In genomic region chr3:23612296-23612891, GRCh38 we compare ENCODE assay signal across 9 cellular contexts.
A peak's percentile ranks its signal among the peaks of the same experiment; 100 is the strongest.
DNase-seq lines count a peak whose midpoint lies in the region; ATAC-seq and TF ChIP-seq lines count a peak whose summit lies in the region.
"Had no signal": no experiment of that assay in that cellular context is flagged by ENCODE, and none has a peak within 500 bp of the region (broad histone marks: within the 10 kb centered on the region; RNA-seq: fewer than 3 reads in every experiment).

No MANE protein-coding gene starts in this region.

- H3K4me1 ChIP-seq in BLaER1 (peaks cover 37% of the 10 kb centered on the region), PC-9 (replicated peaks; ENCODE audit: insufficient read depth) (peaks cover 6% of the 10 kb centered on the region; the same call in 1 of the 2 replicates)
- H3K4me1 ChIP-seq in naive thymus-derived CD4-positive, alpha-beta T cell (ENCODE audit: control insufficient read depth in 2 of 2, insufficient read depth in 2 of 2, low read length in 2 of 2), result no peaks in the 10 kb centered on the region

- H3K27me3 Mint-ChIP-seq in naive thymus-derived CD4-positive, alpha-beta T cell, result peaks cover 0 to 4% (median 0%) of the 10 kb centered on the region in 5 donors

- TF ChIP-seq CTCF in PC-9 (conservative IDR thresholded peaks at IDR 0.05), result no peak
- no peak for TF ChIP-seq CTCF in fibroblast of mammary gland (conservative IDR thresholded peaks at IDR 0.05; ENCODE audit: control insufficient read depth, insufficient read depth, low read depth, low read length)
- no peak for TF ChIP-seq CTCF in omental fat pad (IDR thresholded peaks at IDR 0.05)

- H3K4me3 Mint-ChIP-seq in naive thymus-derived CD4-positive, alpha-beta T cell, result peak overlapping the region in 1 of 10 donors; percentile 31

- peaks cover 0 to 6% (median 0%) of the 10 kb centered on the region in 11 donors for H3K9me3 Mint-ChIP-seq in naive thymus-derived CD4-positive, alpha-beta T cell

- H3K27me3 ChIP-seq in BLaER1 (no peaks in the 10 kb centered on the region), PC-9 (ENCODE audit: insufficient read depth, low read depth) (no peaks in the 10 kb centered on the region)
- no peaks in the 10 kb centered on the region for H3K27me3 ChIP-seq in naive thymus-derived CD4-positive, alpha-beta T cell (ENCODE audit: control insufficient read depth in 2 of 2, insufficient read depth in 2 of 2, low read length in 2 of 2)

- ATAC-seq in omental fat pad (ENCODE audit: low FRiP score), result peak; percentile 28
- ATAC-seq in GM18867 (IDR thresholded peaks at IDR 0.05; ENCODE audit: unreplicated experiment), result no peak
- no peak for ATAC-seq in naive thymus-derived CD4-positive, alpha-beta T cell

- H3K9me3 ChIP-seq in BLaER1 (no peaks in the 10 kb centered on the region), PC-9 (ENCODE audit: insufficient read depth, low read depth) (no peaks in the 10 kb centered on the region)
- peaks cover 0 to 3% (median 0%) of the 10 kb centered on the region in 3 experiments for H3K9me3 ChIP-seq in naive thymus-derived CD4-positive, alpha-beta T cell (ENCODE audit: control insufficient read depth in 2 of 3, low read length in 3 of 3)

- intact Hi-C loops in PC-9 (cut with micrococcal nuclease; ENCODE audit: unreplicated experiment), result no loop called here
- intact Hi-C loops in naive thymus-derived CD4-positive, alpha-beta T cell (cut with micrococcal nuclease), result no loop called here

- no TSS peak for BruUV-seq in PC-9 (replicated peaks; lab: Mats Ljungman, UMichigan)

- DNase-seq in PC-9, result peak in 1 of 2 experiments; percentile 50
- peak; percentile 68 for DNase-seq in fibroblast of mammary gland (ENCODE audit: low read depth)
- no peak for DNase-seq in omental fat pad (ENCODE audit: low spot score)
- DNase-seq in naive thymus-derived CD4-positive, alpha-beta T cell, result no peak
- DNase-seq in activated CD4-positive, alpha-beta T cell treated with anti-CD3 and anti-CD28 coated beads, Interleukin-2, amount 50 U/mL, for 4 hours, result no peak
- DNase-seq in DMS114 treated with DMSO at 0.1 percent for 48 hours (lab: John Stamatoyannopoulos, UW; ENCODE audit: unreplicated experiment), result no peak

- CTCF ChIA-PET in PC-9 (lab: Charles Lee), result no interaction called here
- CTCF ChIA-PET in naive thymus-derived CD4-positive, alpha-beta T cell (lab: Charles Lee), result no interaction called here

- peaks cover 6 to 11% (median 10%) of the 10 kb centered on the region in 7 donors for H3K4me1 Mint-ChIP-seq in naive thymus-derived CD4-positive, alpha-beta T cell

- no peaks in the 10 kb centered on the region for H3F3A ChIP-seq in PC-9 (ENCODE audit: insufficient read depth, low read depth)

- H3K36me3 Mint-ChIP-seq in naive thymus-derived CD4-positive, alpha-beta T cell, result peaks cover 0 to 4% (median 0%) of the 10 kb centered on the region in 5 donors

- no peak overlapping the region for H3K27ac Mint-ChIP-seq in naive thymus-derived CD4-positive, alpha-beta T cell

- no peaks in the 10 kb centered on the region for H3K9me2 ChIP-seq in PC-9 (ENCODE audit: insufficient read depth)

- no peaks in the 10 kb centered on the region for H3K79me2 ChIP-seq in PC-9 (ENCODE audit: low read depth)

- H3K36me3 ChIP-seq in BLaER1 (no peaks in the 10 kb centered on the region), PC-9 (ENCODE audit: low read depth) (no peaks in the 10 kb centered on the region)
- H3K36me3 ChIP-seq in naive thymus-derived CD4-positive, alpha-beta T cell (ENCODE audit: control insufficient read depth in 2 of 3, insufficient read depth in 3 of 3, low read length in 3 of 3), result no peaks in the 10 kb centered on the region

- H4K20me1 ChIP-seq in BLaER1 (no peaks in the 10 kb centered on the region), PC-9 (ENCODE audit: insufficient read depth) (no peaks in the 10 kb centered on the region)

- H3K27ac ChIP-seq in BLaER1 (no peak overlapping the region), PC-9 (0 out of 2 replicates have a peak overlapping the region, but pooled peaks have one; percentile 31)
- H3K27ac ChIP-seq in naive thymus-derived CD4-positive, alpha-beta T cell (ENCODE audit: low read depth, low read length), result no peak overlapping the region
- H3K27ac ChIP-seq: C4-2B had no signal

- H3K4me3 ChIP-seq in BLaER1 (no peak overlapping the region), PC-9 (no peak overlapping the region), fibroblast of mammary gland (ENCODE audit: control insufficient read depth, low read depth, low read length) (no peak overlapping the region)
- no peak overlapping the region for H3K4me3 ChIP-seq in naive thymus-derived CD4-positive, alpha-beta T cell (ENCODE audit: low read length)

- peak overlapping the region; percentile 52 for H3K4me2 ChIP-seq in BLaER1
- H3K4me2 ChIP-seq in PC-9, result no peak overlapping the region; the same call in 1 of the 2 replicates

- H3K9ac ChIP-seq in BLaER1, result no peak overlapping the region

- peak overlapping the region; percentile 59; the same call in 1 of the 2 replicates for H2AFZ ChIP-seq in PC-9

- POLR2A ChIA-PET in PC-9 (lab: Charles Lee; ENCODE audit: unreplicated experiment), result interaction anchor here (0.6 to 0.7 kb wide), 3 partner anchors 116 to 393 kb away, joined by 3 to 9 read pairs (median 5); no protein-coding TSS in a partner anchor
- POLR2A ChIA-PET in naive thymus-derived CD4-positive, alpha-beta T cell (lab: Charles Lee), result interaction anchor here (0.6 kb wide), 1 partner anchor 374 kb away, joined by 4 read pairs; no protein-coding TSS in a partner anchor
